Comparison of ENCODE assay signal across 13 cellular contexts in genomic region chr7:158016171-158017087, GRCh38.
A peak's percentile ranks its signal among the peaks of the same experiment; 100 is the strongest.
DNase-seq lines count a peak whose midpoint lies in the region; ATAC-seq and TF ChIP-seq lines count a peak whose summit lies in the region.
"Had no signal": no experiment of that assay in that cellular context is flagged by ENCODE, and none has a peak within 500 bp of the region (broad histone marks: within the 10 kb centered on the region; RNA-seq: fewer than 3 reads in every experiment).

No MANE protein-coding gene starts in this region.

- WGBS in mesendoderm (ENCODE audit: extremely low coverage, insufficient coverage, low lambda C conversion rate), result no CpG with 5 or more reads among the region's 31 CpGs

- H3K79me1 ChIP-seq in mesendoderm (ENCODE audit: low read length), result no peaks in the 10 kb centered on the region

- peaks cover 3% of the 10 kb centered on the region for H3K4me1 ChIP-seq in mesendoderm (ENCODE audit: control insufficient read depth, low read depth, low read length)
- H3K4me1 ChIP-seq in PC-3 (ENCODE audit: insufficient read depth, low read length), result no peaks in the 10 kb centered on the region

- H3K9ac ChIP-seq in mesendoderm (ENCODE audit: low read length) (peak overlapping the region; percentile 15), PC-3 (ENCODE audit: low read length) (no peak overlapping the region)

- H4K5ac ChIP-seq in mesendoderm (ENCODE audit: low read length), result no peak overlapping the region

- H2BK15ac ChIP-seq in mesendoderm (replicated peaks; ENCODE audit: low read depth), result no peak overlapping the region

- no peak overlapping the region for H3K27ac Mint-ChIP-seq in activated naive CD8-positive, alpha-beta T cell treated with anti-CD3 and anti-CD28 coated beads, Interleukin-2, amount 10 ng/mL, durations not matched to agents 7 days and 5 days
- H3K27ac Mint-ChIP-seq in activated naive CD8-positive, alpha-beta T cell treated with anti-CD3 and anti-CD28 coated beads, Interleukin-2, amount 50 U/mL, for 24 hours, result no peak overlapping the region
- H3K27ac Mint-ChIP-seq: B cell had no signal

- H2AK5ac ChIP-seq in mesendoderm (ENCODE audit: low read length), result no peak overlapping the region

- no peak for ATAC-seq in activated naive CD8-positive, alpha-beta T cell treated with anti-CD3 and anti-CD28 coated beads, Interleukin-2, amount 10 ng/mL, durations not matched to agents 7 days and 5 days (ENCODE audit: low read depth)
- ATAC-seq in activated naive CD8-positive, alpha-beta T cell treated with anti-CD3 and anti-CD28 coated beads, Interleukin-2, amount 50 U/mL, for 24 hours, result no peak
- ATAC-seq in PC-3, result no peak

- H3K9me2 ChIP-seq in PC-3 (replicated peaks; ENCODE audit: low read length), result no peaks in the 10 kb centered on the region

- H3K4me1 Mint-ChIP-seq in activated naive CD8-positive, alpha-beta T cell treated with anti-CD3 and anti-CD28 coated beads, Interleukin-2, amount 10 ng/mL, durations not matched to agents 7 days and 5 days, result no peaks in the 10 kb centered on the region
- no peaks in the 10 kb centered on the region for H3K4me1 Mint-ChIP-seq in activated naive CD8-positive, alpha-beta T cell treated with anti-CD3 and anti-CD28 coated beads, Interleukin-2, amount 50 U/mL, for 24 hours
- H3K4me1 Mint-ChIP-seq: B cell had no signal

- H3K36me3 ChIP-seq in mesendoderm (ENCODE audit: control insufficient read depth, insufficient read depth, low read length), result no peaks in the 10 kb centered on the region
- no peaks in the 10 kb centered on the region for H3K36me3 ChIP-seq in PC-3 (ENCODE audit: low read depth, low read length)
- H3K36me3 ChIP-seq: ovary had no signal

- no peaks in the 10 kb centered on the region for H3K79me2 ChIP-seq in mesendoderm (ENCODE audit: control insufficient read depth, insufficient read depth, low read length)
- no peaks in the 10 kb centered on the region for H3K79me2 ChIP-seq in PC-3 (ENCODE audit: low read length)

- H3K4me3 Mint-ChIP-seq in activated naive CD8-positive, alpha-beta T cell treated with anti-CD3 and anti-CD28 coated beads, Interleukin-2, amount 10 ng/mL, durations not matched to agents 7 days and 5 days, result no peak overlapping the region
- H3K4me3 Mint-ChIP-seq in activated naive CD8-positive, alpha-beta T cell treated with anti-CD3 and anti-CD28 coated beads, Interleukin-2, amount 50 U/mL, for 24 hours, result no peak overlapping the region
- H3K4me3 Mint-ChIP-seq: B cell had no signal

- no peaks in the 10 kb centered on the region for H3K9me3 ChIP-seq in PC-3 (ENCODE audit: low read length)
- H3K9me3 ChIP-seq: ovary had no signal

- no peaks in the 10 kb centered on the region for H3F3A ChIP-seq in PC-3 (ENCODE audit: low read length, unreplicated experiment)

- H2BK5ac ChIP-seq in mesendoderm (ENCODE audit: low read length), result no peak overlapping the region

- H3K4me2 ChIP-seq in mesendoderm (ENCODE audit: low read length) (peak overlapping the region; percentile 24), PC-3 (ENCODE audit: low read length) (no peak overlapping the region)
- H3K4me2 ChIP-seq: PC-9 had no signal

- no peak overlapping the region for H3K4ac ChIP-seq in mesendoderm (ENCODE audit: low read depth, low read length)

- TF ChIP-seq CTCF in GM20000 (IDR thresholded peaks at IDR 0.05; ENCODE audit: extremely low read depth, missing control alignments), result no peak
- no peak for TF ChIP-seq CTCF in PC-3 (conservative IDR thresholded peaks at IDR 0.05; ENCODE audit: low read depth, low read length)

- H3K9me3 Mint-ChIP-seq in activated naive CD8-positive, alpha-beta T cell treated with anti-CD3 and anti-CD28 coated beads, Interleukin-2, amount 10 ng/mL, durations not matched to agents 7 days and 5 days, result no peaks in the 10 kb centered on the region
- H3K9me3 Mint-ChIP-seq in activated naive CD8-positive, alpha-beta T cell treated with anti-CD3 and anti-CD28 coated beads, Interleukin-2, amount 50 U/mL, for 24 hours, result no peaks in the 10 kb centered on the region

- H3K27me3 Mint-ChIP-seq in activated naive CD8-positive, alpha-beta T cell treated with anti-CD3 and anti-CD28 coated beads, Interleukin-2, amount 10 ng/mL, durations not matched to agents 7 days and 5 days, result peaks cover 4% of the 10 kb centered on the region
- H3K27me3 Mint-ChIP-seq in activated naive CD8-positive, alpha-beta T cell treated with anti-CD3 and anti-CD28 coated beads, Interleukin-2, amount 50 U/mL, for 24 hours, result no peaks in the 10 kb centered on the region
- H3K27me3 Mint-ChIP-seq: B cell had no signal

- intact Hi-C loops in PC-3 (cut with micrococcal nuclease), result no loop called here

- BruUV-seq in PC-3 (replicated peaks; lab: Mats Ljungman, UMichigan), result no TSS peak

- peak overlapping the region; percentile 66 for H3K56ac ChIP-seq in mesendoderm (ENCODE audit: low read length)

- H3K4me3 ChIP-seq in mesendoderm (ENCODE audit: low read length) (no peak overlapping the region), PC-3 (ENCODE audit: low read length) (no peak overlapping the region)
- H3K4me3 ChIP-seq: ovary, PC-9 had no signal

- no peak overlapping the region for H2BK120ac ChIP-seq in mesendoderm (ENCODE audit: low read depth, low read length)

- CTCF ChIA-PET in PC-3 (lab: Charles Lee), result no interaction called here

- peak; percentile 8 for DNase-seq in activated naive CD8-positive, alpha-beta T cell treated with anti-CD3 and anti-CD28 coated beads, Interleukin-2, amount 10 ng/mL, durations not matched to agents 7 days and 5 days
- no peak for DNase-seq in activated naive CD8-positive, alpha-beta T cell treated with anti-CD3 and anti-CD28 coated beads, Interleukin-2, amount 50 U/mL, for 24 hours
- DNase-seq in cerebellar cortex (ENCODE audit: low spot score), result peak; percentile 71
- DNase-seq in mesendoderm, result peak; percentile 30
- DNase-seq in GM20000 (ENCODE audit: low spot score), result no peak
- DNase-seq in PC-3, result no peak
- DNase-seq in erythroblast (lab: John Stamatoyannopoulos, UW), result no peak
- DNase-seq in HUDEP-2 (lab: John Stamatoyannopoulos, UW; ENCODE audit: unreplicated experiment in 76 of 76), result no peak
- DNase-seq: GOT3; ovary; PC-9; stimulated activated CD8-positive, alpha-beta memory T cell treated with anti-CD3 and anti-CD28 coated beads, Interleukin-4, amount 100 ng/mL, for 48 hours had no signal

- H3K27me3 ChIP-seq in mesendoderm (ENCODE audit: insufficient read depth, low read length, poor library complexity) (no peaks in the 10 kb centered on the region), PC-3 (ENCODE audit: low read length) (peaks cover 28% of the 10 kb centered on the region)
- H3K27me3 ChIP-seq: ovary had no signal

- H4K20me1 ChIP-seq in PC-3 (ENCODE audit: low read length), result no peaks in the 10 kb centered on the region

- H3K23ac ChIP-seq in mesendoderm (ENCODE audit: low read length), result no peak overlapping the region

- no peak overlapping the region for H4K8ac ChIP-seq in mesendoderm (ENCODE audit: low read depth, low read length)

- no peak overlapping the region for H3K18ac ChIP-seq in mesendoderm (ENCODE audit: low read length)

- no peak for TF ChIP-seq POLR2A in erythroblast (IDR thresholded peaks at IDR 0.05; ENCODE audit: low read length)

- POLR2A ChIA-PET in activated naive CD8-positive, alpha-beta T cell treated with anti-CD3 and anti-CD28 coated beads, Interleukin-2, amount 10 ng/mL, durations not matched to agents 7 days and 5 days (lab: Charles Lee), result no interaction called here
- POLR2A ChIA-PET in PC-3 (lab: Charles Lee; ENCODE audit: unreplicated experiment), result no interaction called here

- H2AFZ ChIP-seq in PC-3 (ENCODE audit: low read length), result no peak overlapping the region
- H2AFZ ChIP-seq: PC-9 had no signal

- no peak overlapping the region for H3K27ac ChIP-seq in mesendoderm (ENCODE audit: low read depth, low read length)
- no peak overlapping the region for H3K27ac ChIP-seq in PC-3 (ENCODE audit: low read length)
- H3K27ac ChIP-seq: ovary, PC-9 had no signal

- H3K36me3 Mint-ChIP-seq in activated naive CD8-positive, alpha-beta T cell treated with anti-CD3 and anti-CD28 coated beads, Interleukin-2, amount 10 ng/mL, durations not matched to agents 7 days and 5 days, result no peaks in the 10 kb centered on the region
- H3K36me3 Mint-ChIP-seq in activated naive CD8-positive, alpha-beta T cell treated with anti-CD3 and anti-CD28 coated beads, Interleukin-2, amount 50 U/mL, for 24 hours (ENCODE audit: low read depth), result no peaks in the 10 kb centered on the region

Comparison
In these comparisons a context has a peak if more than half of its experiments do, and no peak if none do; other contexts are left out.
1. DNase-seq: peak in activated naive CD8-positive, alpha-beta T cell treated with anti-CD3 and anti-CD28 coated beads, Interleukin-2, amount 10 ng/mL, durations not matched to agents 7 days and 5 days (single experiment), cerebellar cortex (single experiment) and mesendoderm (single experiment); none in activated naive CD8-positive, alpha-beta T cell treated with anti-CD3 and anti-CD28 coated beads, Interleukin-2, amount 50 U/mL, for 24 hours (single experiment), GM20000 (single experiment), PC-3 (single experiment), erythroblast (0 of 2) and HUDEP-2 (0 of 76).